ENCODE assay signal across 9 cellular contexts in the genomic region with DNA sequence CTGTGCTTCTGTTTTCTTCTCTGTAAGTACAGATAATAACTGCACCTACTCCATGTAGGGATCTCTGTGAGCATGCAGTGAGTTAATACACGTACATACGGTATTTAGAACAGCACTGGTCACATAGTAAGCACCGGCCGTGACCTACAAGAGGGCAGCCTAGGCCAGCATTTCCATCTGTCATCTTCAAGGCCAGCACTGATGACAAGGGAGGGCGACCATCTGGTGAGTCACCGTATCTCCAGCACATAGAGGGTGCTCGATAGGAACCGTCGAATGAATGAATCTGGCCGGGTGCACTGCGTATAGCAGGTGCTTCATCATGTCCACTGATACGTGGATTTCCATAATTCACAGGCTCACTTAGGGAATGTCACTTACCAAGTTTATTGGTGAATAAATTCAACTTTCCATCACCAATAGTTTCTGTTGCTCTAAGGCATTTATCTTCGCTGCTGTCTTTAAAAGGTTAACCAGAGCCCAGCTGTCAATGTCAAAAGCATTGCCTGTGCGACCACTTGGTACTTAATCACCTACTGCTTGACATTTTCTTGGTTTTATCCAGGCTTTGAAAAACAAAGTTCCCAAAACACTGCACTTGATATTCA. TPM values are rescaled to one million over a fixed set of nuclear protein-coding genes. Genes with fewer than 3 reads are reported as not detected.
DNase-seq lines count a peak whose midpoint lies in the region; ATAC-seq, FAIRE-seq and TF ChIP-seq lines count a peak whose summit lies in the region.
"Had no signal": no experiment of that assay in that cellular context is flagged by ENCODE, and none has a peak within 500 bp of the region (broad histone marks: within the 10 kb centered on the region; RNA-seq: fewer than 3 reads in every experiment).

No MANE protein-coding gene starts in this region.

- H3K9me3 ChIP-seq in astrocyte (ENCODE audit: insufficient read depth, low read depth, low read length), result no peaks in the 10 kb centered on the region
- no peaks in the 10 kb centered on the region for H3K9me3 ChIP-seq in left ventricle myocardium inferior (replicated peaks)
- no peaks in the 10 kb centered on the region for H3K9me3 ChIP-seq in skeletal muscle satellite cell (replicated peaks; ENCODE audit: low read length)
- no peaks in the 10 kb centered on the region for H3K9me3 ChIP-seq in mucosa of descending colon

- H3K4me1 ChIP-seq in astrocyte (ENCODE audit: insufficient read depth, low read length), result peaks cover 45% of the 10 kb centered on the region
- peaks cover 100% of the 10 kb centered on the region for H3K4me1 ChIP-seq in left ventricle myocardium inferior
- peaks cover 48% of the 10 kb centered on the region for H3K4me1 ChIP-seq in skeletal muscle satellite cell (ENCODE audit: control insufficient read depth, insufficient read depth, low read length)
- H3K4me1 ChIP-seq in mucosa of descending colon (ENCODE audit: low read depth), result peaks cover 16% of the 10 kb centered on the region

- peak overlapping the region; percentile 90 for H3K27ac Mint-ChIP-seq in HFFc6
- peak overlapping the region; percentile 98 for H3K27ac Mint-ChIP-seq in astrocyte (ENCODE audit: unreplicated experiment)
- H3K27ac Mint-ChIP-seq: stimulated activated naive CD8-positive, alpha-beta T cell treated with anti-CD3 and anti-CD28 coated beads, Interleukin-15, Interleukin-2, amounts not matched to agents 100 ng/mL and 50 ng/mL, for 24 hours had no signal

- H4K20me1 ChIP-seq in astrocyte (ENCODE audit: insufficient read depth, low read length), result no peaks in the 10 kb centered on the region

- H3K4me3 Mint-ChIP-seq in HFFc6 (peak overlapping the region; percentile 23), astrocyte (ENCODE audit: unreplicated experiment) (no peak overlapping the region)
- H3K4me3 Mint-ChIP-seq: stimulated activated naive CD8-positive, alpha-beta T cell treated with anti-CD3 and anti-CD28 coated beads, Interleukin-15, Interleukin-2, amounts not matched to agents 100 ng/mL and 50 ng/mL, for 24 hours had no signal

- peaks cover 36% of the 10 kb centered on the region for H3K79me2 ChIP-seq in astrocyte (ENCODE audit: insufficient read depth, low read length)

- H3K36me3 ChIP-seq in astrocyte (ENCODE audit: insufficient read depth, low read length), result no peaks in the 10 kb centered on the region
- H3K36me3 ChIP-seq in left ventricle myocardium inferior, result no peaks in the 10 kb centered on the region
- no peaks in the 10 kb centered on the region for H3K36me3 ChIP-seq in skeletal muscle satellite cell (ENCODE audit: insufficient read depth, low read length)
- H3K36me3 ChIP-seq in mucosa of descending colon (ENCODE audit: low read depth), result no peaks in the 10 kb centered on the region

- H3K9me3 Mint-ChIP-seq in HFFc6 (no peaks in the 10 kb centered on the region), astrocyte (ENCODE audit: unreplicated experiment) (no peaks in the 10 kb centered on the region)
- H3K9me3 Mint-ChIP-seq: stimulated activated naive CD8-positive, alpha-beta T cell treated with anti-CD3 and anti-CD28 coated beads, Interleukin-15, Interleukin-2, amounts not matched to agents 100 ng/mL and 50 ng/mL, for 24 hours had no signal

- H3K27me3 ChIP-seq in astrocyte (ENCODE audit: insufficient read depth, low read length), result no peaks in the 10 kb centered on the region
- H3K27me3 ChIP-seq in left ventricle myocardium inferior (ENCODE audit: low read depth), result no peaks in the 10 kb centered on the region
- H3K27me3 ChIP-seq in skeletal muscle satellite cell (ENCODE audit: control insufficient read depth, insufficient read depth, low read length), result no peaks in the 10 kb centered on the region

- H3K4me3 ChIP-seq in astrocyte (ENCODE audit: insufficient read depth, low read depth, low read length) (no peak overlapping the region), left ventricle myocardium inferior (peak overlapping the region; percentile 41), skeletal muscle satellite cell (ENCODE audit: low read length) (no peak overlapping the region), mucosa of descending colon (no peak overlapping the region)

- intact Hi-C loops in left ventricle myocardium inferior (cut with micrococcal nuclease) (no loop called here), mucosa of descending colon (cut with DNase I, micrococcal nuclease) (no loop called here)

- TF ChIP-seq CTCF in HFFc6 (IDR thresholded peaks at IDR 0.05) (no peak), astrocyte (IDR thresholded peaks at IDR 0.05; ENCODE audit: insufficient read depth, low read depth, low read length) (no peak), left ventricle myocardium inferior (IDR thresholded peaks at IDR 0.05; ENCODE audit: borderline replicate concordance) (no peak), mucosa of descending colon (IDR thresholded peaks at IDR 0.05) (no peak)

- ATAC-seq in mucosa of descending colon, result no peak

- FAIRE-seq in astrocyte (lab: Jason Lieb, UNC), result no peak

- H3K9ac ChIP-seq in astrocyte (ENCODE audit: low read length), result peak overlapping the region; percentile 71
- H3K9ac ChIP-seq in skeletal muscle satellite cell (ENCODE audit: low read depth, low read length), result peak overlapping the region; percentile 48

- H3K36me3 Mint-ChIP-seq in HFFc6 (ENCODE audit: low read depth), result peaks cover 5% of the 10 kb centered on the region
- peaks cover 11% of the 10 kb centered on the region for H3K36me3 Mint-ChIP-seq in astrocyte (ENCODE audit: low read depth, unreplicated experiment)

- no peak for DNase-seq in HFFc6
- peak; percentile 82 for DNase-seq in astrocyte (ENCODE audit: low read depth)
- peak; percentile 48 for DNase-seq in left ventricle myocardium inferior
- DNase-seq in AG20443 (ENCODE audit: low spot score), result no peak
- DNase-seq in NCI-H69 (lab: John Stamatoyannopoulos, UW), result no peak
- no peak for DNase-seq in A172 (ENCODE audit: low spot score)
- DNase-seq in mucosa of descending colon, result no peak

- peak overlapping the region; percentile 88 for H3K27ac ChIP-seq in astrocyte (ENCODE audit: low read depth, low read length)
- H3K27ac ChIP-seq in left ventricle myocardium inferior (replicated peaks), result peak overlapping the region; percentile 98

- H3K4me1 Mint-ChIP-seq in HFFc6 (ENCODE audit: low read depth) (peaks cover 84% of the 10 kb centered on the region), astrocyte (ENCODE audit: low read depth, unreplicated experiment) (peaks cover 54% of the 10 kb centered on the region)

- H3K27me3 Mint-ChIP-seq in HFFc6 (ENCODE audit: insufficient read depth) (peaks cover 2% of the 10 kb centered on the region), astrocyte (ENCODE audit: low read depth, unreplicated experiment) (no peaks in the 10 kb centered on the region)
- H3K27me3 Mint-ChIP-seq: stimulated activated naive CD8-positive, alpha-beta T cell treated with anti-CD3 and anti-CD28 coated beads, Interleukin-15, Interleukin-2, amounts not matched to agents 100 ng/mL and 50 ng/mL, for 24 hours had no signal

- no peak overlapping the region for H2AFZ ChIP-seq in astrocyte (ENCODE audit: low read depth, low read length)

- H3K4me2 ChIP-seq in astrocyte (ENCODE audit: low read length), result peak overlapping the region; percentile 56
- H3K4me2 ChIP-seq in skeletal muscle satellite cell (ENCODE audit: low read length), result peak overlapping the region; percentile 50

RNA-seq across cellular contexts. Expression of gene NOD1, which starts 8.3 kb away (rescaled TPM):
- 1 to 10 TPM; 2.8 to 3.9 (median 3.0) TPM for total RNA-seq in HFFc6 (2021; fragmentation: NEBNext Ultra II Directional; extraction: Animal tissue kit (Norgen Biotek cat#: 25700))
- 9.3 and 9.7 TPM in 2 replicates for total RNA-seq in astrocyte
- total RNA-seq in left ventricle myocardium inferior, result 7.0 TPM
- 5.5 and 7.4 TPM in 2 replicates for total RNA-seq in skeletal muscle satellite cell (2012; rRNA removed)
- total RNA-seq in A172 (2014; rRNA removed; shearing (Covaris generic)), result 5.2 and 5.3 TPM in 2 replicates
- 10 to 100 TPM; 13.2 to 14.4 (median 13.2) TPM for total RNA-seq in mucosa of descending colon

RNA-seq across cellular contexts. Expression of gene GGCT, which starts 34.4 kb away (rescaled TPM):
- 10 to 100 TPM; 16.1 to 25.6 (median 21.1) TPM for total RNA-seq in HFFc6 (2021; fragmentation: NEBNext Ultra II Directional; extraction: Animal tissue kit (Norgen Biotek cat#: 25700))
- 27.7 and 29.6 TPM in 2 replicates for total RNA-seq in astrocyte
- 18.9 TPM for total RNA-seq in left ventricle myocardium inferior
- total RNA-seq in skeletal muscle satellite cell (2012; rRNA removed), result 27.1 and 36.0 TPM in 2 replicates
- total RNA-seq in A172 (2014; rRNA removed; shearing (Covaris generic)), result 121 and 147 TPM in 2 replicates
- 10 to 100 TPM; 29.9 to 50.2 (median 32.8) TPM for total RNA-seq in mucosa of descending colon

Comparison
In these comparisons a context has a peak if more than half of its experiments do, and no peak if none do; other contexts are left out.
1. DNase-seq: peak in astrocyte (single experiment) and left ventricle myocardium inferior (single experiment); none in HFFc6 (single experiment), AG20443 (single experiment), NCI-H69 (single experiment), A172 (single experiment) and mucosa of descending colon (0 of 3).